In the genomic region with DNA sequence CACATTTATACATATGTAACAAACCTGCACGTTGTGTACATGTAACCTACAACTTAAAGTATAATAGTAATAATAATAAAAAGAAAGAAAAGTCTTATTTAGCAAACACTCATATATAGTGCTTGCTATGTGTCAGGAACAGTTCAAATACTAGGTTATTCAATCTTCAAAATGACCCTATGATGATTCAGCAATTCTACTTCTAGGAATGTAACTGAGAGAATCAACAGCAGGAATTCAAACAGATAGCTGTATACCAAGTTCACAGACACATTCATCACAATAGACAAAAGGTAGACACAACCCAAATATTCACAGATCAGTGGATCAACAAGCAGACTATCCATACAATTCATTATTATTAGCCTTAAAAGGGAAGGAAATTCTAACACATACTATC, we compare ENCODE assay signal across 1 cellular context.
TF ChIP-seq lines count a peak whose summit lies in the region.

No MANE protein-coding gene starts in this region.

TF ChIP-seq in A549, 52 proteins besides CTCF, POLR2A, EP300 and RAD21:
- TF ChIP-seq, protein P1, sequence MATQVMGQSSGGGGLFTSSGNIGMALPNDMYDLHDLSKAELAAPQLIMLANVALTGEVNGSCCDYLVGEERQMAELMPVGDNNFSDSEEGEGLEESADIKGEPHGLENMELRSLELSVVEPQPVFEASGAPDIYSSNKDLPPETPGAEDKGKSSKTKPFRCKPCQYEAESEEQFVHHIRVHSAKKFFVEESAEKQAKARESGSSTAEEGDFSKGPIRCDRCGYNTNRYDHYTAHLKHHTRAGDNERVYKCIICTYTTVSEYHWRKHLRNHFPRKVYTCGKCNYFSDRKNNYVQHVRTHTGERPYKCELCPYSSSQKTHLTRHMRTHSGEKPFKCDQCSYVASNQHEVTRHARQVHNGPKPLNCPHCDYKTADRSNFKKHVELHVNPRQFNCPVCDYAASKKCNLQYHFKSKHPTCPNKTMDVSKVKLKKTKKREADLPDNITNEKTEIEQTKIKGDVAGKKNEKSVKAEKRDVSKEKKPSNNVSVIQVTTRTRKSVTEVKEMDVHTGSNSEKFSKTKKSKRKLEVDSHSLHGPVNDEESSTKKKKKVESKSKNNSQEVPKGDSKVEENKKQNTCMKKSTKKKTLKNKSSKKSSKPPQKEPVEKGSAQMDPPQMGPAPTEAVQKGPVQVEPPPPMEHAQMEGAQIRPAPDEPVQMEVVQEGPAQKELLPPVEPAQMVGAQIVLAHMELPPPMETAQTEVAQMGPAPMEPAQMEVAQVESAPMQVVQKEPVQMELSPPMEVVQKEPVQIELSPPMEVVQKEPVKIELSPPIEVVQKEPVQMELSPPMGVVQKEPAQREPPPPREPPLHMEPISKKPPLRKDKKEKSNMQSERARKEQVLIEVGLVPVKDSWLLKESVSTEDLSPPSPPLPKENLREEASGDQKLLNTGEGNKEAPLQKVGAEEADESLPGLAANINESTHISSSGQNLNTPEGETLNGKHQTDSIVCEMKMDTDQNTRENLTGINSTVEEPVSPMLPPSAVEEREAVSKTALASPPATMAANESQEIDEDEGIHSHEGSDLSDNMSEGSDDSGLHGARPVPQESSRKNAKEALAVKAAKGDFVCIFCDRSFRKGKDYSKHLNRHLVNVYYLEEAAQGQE (IDR thresholded peaks at IDR 0.05): no peak
- peak; percentile 60 for TF ChIP-seq MAFK (IDR thresholded peaks at IDR 0.05; ENCODE audit: partially characterized antibody)
- TF ChIP-seq, protein P2, sequence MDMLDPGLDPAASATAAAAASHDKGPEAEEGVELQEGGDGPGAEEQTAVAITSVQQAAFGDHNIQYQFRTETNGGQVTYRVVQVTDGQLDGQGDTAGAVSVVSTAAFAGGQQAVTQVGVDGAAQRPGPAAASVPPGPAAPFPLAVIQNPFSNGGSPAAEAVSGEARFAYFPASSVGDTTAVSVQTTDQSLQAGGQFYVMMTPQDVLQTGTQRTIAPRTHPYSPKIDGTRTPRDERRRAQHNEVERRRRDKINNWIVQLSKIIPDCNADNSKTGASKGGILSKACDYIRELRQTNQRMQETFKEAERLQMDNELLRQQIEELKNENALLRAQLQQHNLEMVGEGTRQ (IDR thresholded peaks at IDR 0.05): no peak
- TF ChIP-seq ZFP36 (IDR thresholded peaks at IDR 0.05; ENCODE audit: borderline replicate concordance, partially characterized antibody): no peak
- no peak for TF ChIP-seq CBX8 (IDR thresholded peaks at IDR 0.05)
- no peak for TF ChIP-seq NR3C1 (IDR thresholded peaks at IDR 0.05)
TF ChIP-seq in A549: peak in this region for 1.
